ENCODE assay signal across 1 cellular context in genomic region chr6:167398214-167399050, GRCh38.
TF ChIP-seq lines count a peak whose summit lies in the region.

No MANE protein-coding gene starts in this region.

TF ChIP-seq in HepG2, 621 proteins besides CTCF, POLR2A, EP300 and RAD21 (continued from another document and continues in another):
- TF ChIP-seq MLXIP (CRISPR knock-in tag; IDR thresholded peaks at IDR 0.05; ENCODE audit: borderline replicate concordance) = peak; percentile 97
- TF ChIP-seq SUZ12 (IDR thresholded peaks at IDR 0.05; ENCODE audit: low read depth, low read length) = no peak
- TF ChIP-seq ZEB1 (IDR thresholded peaks at IDR 0.05; ENCODE audit: insufficient replicate concordance, low read depth) = peak; percentile 72
- peak; percentile 84 for TF ChIP-seq KAT8 (CRISPR knock-in tag; IDR thresholded peaks at IDR 0.05)
- TF ChIP-seq ZNF12 (CRISPR knock-in tag; IDR thresholded peaks at IDR 0.05) = no peak
- TF ChIP-seq SKI (IDR thresholded peaks at IDR 0.05; ENCODE audit: partially characterized antibody) = peak; percentile 96
- peak; percentile 93 for TF ChIP-seq MED8 (CRISPR knock-in tag; IDR thresholded peaks at IDR 0.05; ENCODE audit: insufficient replicate concordance)
- peak; percentile 100 for TF ChIP-seq FOXJ3 (CRISPR knock-in tag; IDR thresholded peaks at IDR 0.05; ENCODE audit: borderline replicate concordance)
- no peak for TF ChIP-seq ZNF737 (CRISPR knock-in tag; IDR thresholded peaks at IDR 0.05; ENCODE audit: borderline replicate concordance)
- no peak for TF ChIP-seq ZNF775 (CRISPR knock-in tag; IDR thresholded peaks at IDR 0.05; ENCODE audit: borderline replicate concordance)
- no peak; the same call in 1 of the 2 replicates for TF ChIP-seq NKX3-1 (CRISPR knock-in tag; IDR thresholded peaks at IDR 0.05)
- peak; percentile 74; the same call in 1 of the 2 replicates for TF ChIP-seq KAT7 (CRISPR knock-in tag; IDR thresholded peaks at IDR 0.05; ENCODE audit: borderline replicate concordance)
- TF ChIP-seq HNF4G (IDR thresholded peaks at IDR 0.05; ENCODE audit: borderline replicate concordance, low read depth, low read length) = peak; percentile 96
- TF ChIP-seq HNF4G (CRISPR knock-in tag; IDR thresholded peaks at IDR 0.05; ENCODE audit: borderline replicate concordance, low read depth) = peak; percentile 99
- TF ChIP-seq ZNF597 (CRISPR knock-in tag; IDR thresholded peaks at IDR 0.05) = 0 out of 2 replicates have a peak, but pooled peaks have one; percentile 21
- no peak for TF ChIP-seq DNMT1 (CRISPR knock-in tag; IDR thresholded peaks at IDR 0.05)
- TF ChIP-seq HBP1 (CRISPR knock-in tag; IDR thresholded peaks at IDR 0.05; ENCODE audit: low read depth) = peak; percentile 87
- peak; percentile 99 for TF ChIP-seq BRCA1 (CRISPR knock-in tag; IDR thresholded peaks at IDR 0.05)
- peak; percentile 89 for TF ChIP-seq SOX13 (IDR thresholded peaks at IDR 0.05)
- peak in 1 of 2 experiments; percentile 96; a peak in 2 of 4 replicates for TF ChIP-seq SOX13 (CRISPR knock-in tag; conservative IDR thresholded peaks at IDR 0.05 in 1 of 2, IDR thresholded peaks at IDR 0.05 in 1 of 2)
- TF ChIP-seq THAP11 (CRISPR knock-in tag; IDR thresholded peaks at IDR 0.05) = peak; percentile 85
- TF ChIP-seq EED (CRISPR knock-in tag; IDR thresholded peaks at IDR 0.05) = no peak; the same call in 1 of the 2 replicates
- no peak for TF ChIP-seq KLF9 (CRISPR knock-in tag; IDR thresholded peaks at IDR 0.05; ENCODE audit: low read depth)
- no peak for TF ChIP-seq HNRNPLL (IDR thresholded peaks at IDR 0.05; ENCODE audit: low read depth, low read length, poor library complexity, severe bottlenecking)
- peak; percentile 97 for TF ChIP-seq MEF2D (CRISPR knock-in tag; IDR thresholded peaks at IDR 0.05)
- peak; percentile 18; the same call in 1 of the 2 replicates for TF ChIP-seq ZNF343 (CRISPR knock-in tag; IDR thresholded peaks at IDR 0.05)
- TF ChIP-seq JUNB (CRISPR knock-in tag; IDR thresholded peaks at IDR 0.05; ENCODE audit: borderline replicate concordance) = no peak
- no peak for TF ChIP-seq SRSF1 (optimal IDR thresholded peaks at IDR 0.05; ENCODE audit: low read depth, low read length)
- TF ChIP-seq PBX3 (CRISPR knock-in tag; IDR thresholded peaks at IDR 0.05; ENCODE audit: borderline replicate concordance) = no peak
- peak; percentile 97 for TF ChIP-seq ZNF512B (CRISPR knock-in tag; IDR thresholded peaks at IDR 0.05; ENCODE audit: borderline replicate concordance)
- peak; percentile 84; the same call in 1 of the 2 replicates for TF ChIP-seq ZNF589 (CRISPR knock-in tag; conservative IDR thresholded peaks at IDR 0.05)
- TF ChIP-seq MAX (IDR thresholded peaks at IDR 0.05) = peak; percentile 92
- no peak; the same call in 1 of the 2 replicates for TF ChIP-seq ZNF678 (CRISPR knock-in tag; IDR thresholded peaks at IDR 0.05)
- peak; percentile 22; the same call in 1 of the 3 replicates for TF ChIP-seq MXI1 (IDR thresholded peaks at IDR 0.05; ENCODE audit: borderline replicate concordance, low read depth, low read length)
- TF ChIP-seq ZNF224 (CRISPR knock-in tag; IDR thresholded peaks at IDR 0.05) = no peak
- TF ChIP-seq CENPX (CRISPR knock-in tag; IDR thresholded peaks at IDR 0.05) = no peak
- TF ChIP-seq ZNF549 (CRISPR knock-in tag; IDR thresholded peaks at IDR 0.05) = no peak
- no peak for TF ChIP-seq IKZF1 (IDR thresholded peaks at IDR 0.05)
- peak; percentile 98 for TF ChIP-seq ZBTB4 (CRISPR knock-in tag; IDR thresholded peaks at IDR 0.05; ENCODE audit: borderline replicate concordance)
- TF ChIP-seq ZMYM3 (CRISPR knock-in tag; IDR thresholded peaks at IDR 0.05) = peak; percentile 95
- TF ChIP-seq RFX5 (IDR thresholded peaks at IDR 0.05; ENCODE audit: low read depth, low read length) = peak; percentile 6; the same call in 1 of the 2 replicates
- TF ChIP-seq TCF7 (IDR thresholded peaks at IDR 0.05; ENCODE audit: low read depth) = peak; percentile 84
- no peak for TF ChIP-seq GPN1 (CRISPR knock-in tag; IDR thresholded peaks at IDR 0.05; ENCODE audit: borderline replicate concordance)
- TF ChIP-seq HIVEP1 (CRISPR knock-in tag; IDR thresholded peaks at IDR 0.05) = peak; percentile 98
- TF ChIP-seq ZMYM4 (CRISPR knock-in tag; IDR thresholded peaks at IDR 0.05) = peak; percentile 96
- peak; percentile 92; the same call in 1 of the 2 replicates for TF ChIP-seq KDM6A (CRISPR knock-in tag; IDR thresholded peaks at IDR 0.05; ENCODE audit: low read depth)
- no peak for TF ChIP-seq HNRNPH1 (optimal IDR thresholded peaks at IDR 0.05; ENCODE audit: low read depth, low read length)
- no peak; the same call in 1 of the 2 replicates for TF ChIP-seq NFKB2 (CRISPR knock-in tag; IDR thresholded peaks at IDR 0.05; ENCODE audit: borderline replicate concordance)
- no peak for TF ChIP-seq PHB2 (IDR thresholded peaks at IDR 0.05; ENCODE audit: partially characterized antibody)
- 0 out of 2 replicates have a peak, but pooled peaks have one; percentile 53 for TF ChIP-seq RBAK (CRISPR knock-in tag; IDR thresholded peaks at IDR 0.05)
- TF ChIP-seq MAF1 (CRISPR knock-in tag; IDR thresholded peaks at IDR 0.05; ENCODE audit: borderline replicate concordance) = 0 out of 2 replicates have a peak, but pooled peaks have one; percentile 56
- TF ChIP-seq PHF20 (CRISPR knock-in tag; IDR thresholded peaks at IDR 0.05) = no peak
- no peak; the same call in 1 of the 2 replicates for TF ChIP-seq SSRP1 (CRISPR knock-in tag; IDR thresholded peaks at IDR 0.05)
- TF ChIP-seq NFIC (IDR thresholded peaks at IDR 0.05; ENCODE audit: low read length) = 0 out of 2 replicates have a peak, but pooled peaks have one; percentile 86
- peak; percentile 91 for TF ChIP-seq ARID3A (IDR thresholded peaks at IDR 0.05; ENCODE audit: low read depth, low read length)
- peak; percentile 66; the same call in 1 of the 2 replicates for TF ChIP-seq ZNF891 (CRISPR knock-in tag; IDR thresholded peaks at IDR 0.05)
